10 cellular contexts compared by ENCODE assay signal in genomic region chr20:14189794-14190402, GRCh38.
DNase-seq lines count a peak whose midpoint lies in the region; ATAC-seq and TF ChIP-seq lines count a peak whose summit lies in the region.
"Had no signal": no experiment of that assay in that cellular context is flagged by ENCODE, and none has a peak within 500 bp of the region (broad histone marks: within the 10 kb centered on the region; RNA-seq: fewer than 3 reads in every experiment).

No MANE protein-coding gene starts in this region.

- POLR2A ChIA-PET in HEK293T (lab: Yijun Ruan, JAX): interaction anchor here (1.7 kb wide), 1 partner anchor 43 kb away, joined by 4 read pairs; no protein-coding TSS in a partner anchor

- peaks cover 6% of the 10 kb centered on the region for H3K4me1 ChIP-seq in parathyroid adenoma

- no peaks in the 10 kb centered on the region for H3K79me2 ChIP-seq in parathyroid adenoma

- DNase-seq in NCI-H2171 treated with DMSO at 0.1 percent for 48 hours (lab: John Stamatoyannopoulos, UW): peak; percentile 62
- DNase-seq in cerebellum (ENCODE audit: low spot score): peak; percentile 9
- no peak for DNase-seq in SKM-1 treated with dmso at 0.1 percent for 144 hours (lab: John Stamatoyannopoulos, UW; ENCODE audit: unreplicated experiment)
- no peak for DNase-seq in activated CD4-positive, CD25-positive, alpha-beta regulatory T cell (lab: John Stamatoyannopoulos, UW)
- DNase-seq in HEK293T (ENCODE audit: extremely low spot score): no peak

- no peak overlapping the region for H3K27ac ChIP-seq in parathyroid adenoma
- H3K27ac ChIP-seq: HL-60, neutrophil had no signal

- H3K4me3 ChIP-seq in parathyroid adenoma (ENCODE audit: low read depth, low read length): no peak overlapping the region

- CTCF ChIA-PET in HEK293T (lab: Yijun Ruan, JAX): interaction anchor here (2.1 kb wide), 1 partner anchor 48 kb away, joined by 4 read pairs; no protein-coding TSS in a partner anchor

- ATAC-seq in HG02884 (IDR thresholded peaks at IDR 0.05; ENCODE audit: unreplicated experiment): no peak

- TF ChIP-seq CTCF in GM12874 (IDR thresholded peaks at IDR 0.05; ENCODE audit: insufficient read depth, low read depth, low read length) (peak; percentile 9; the same call in 1 of the 2 replicates), parathyroid adenoma (IDR thresholded peaks at IDR 0.05) (peak; percentile 36)

- no peaks in the 10 kb centered on the region for H3K9me3 ChIP-seq in parathyroid adenoma (ENCODE audit: control insufficient read depth, low read length)
- H3K9me3 ChIP-seq: neutrophil had no signal

- no peak overlapping the region for H3K9ac ChIP-seq in parathyroid adenoma

- H3K27me3 ChIP-seq in parathyroid adenoma (ENCODE audit: control insufficient read depth, insufficient read depth, low read length): no peaks in the 10 kb centered on the region
- H3K27me3 ChIP-seq: neutrophil had no signal

- H3K36me3 ChIP-seq in parathyroid adenoma (ENCODE audit: control insufficient read depth, insufficient read depth, low read length): no peaks in the 10 kb centered on the region
- H3K36me3 ChIP-seq: neutrophil had no signal

- no peak overlapping the region for H3K4me2 ChIP-seq in parathyroid adenoma (ENCODE audit: low read length)

- no peak overlapping the region for H2AFZ ChIP-seq in parathyroid adenoma

TF ChIP-seq in HEK293T, 16 proteins besides CTCF, POLR2A, EP300 and RAD21:
- no peak for TF ChIP-seq FOXK2 (IDR thresholded peaks at IDR 0.05)
- TF ChIP-seq TARDBP (IDR thresholded peaks at IDR 0.05): no peak
- no peak for TF ChIP-seq PKNOX1 (IDR thresholded peaks at IDR 0.05)
- no peak for TF ChIP-seq SP1 (IDR thresholded peaks at IDR 0.05)
- TF ChIP-seq CTBP1 (IDR thresholded peaks at IDR 0.05; ENCODE audit: borderline replicate concordance): no peak
- TF ChIP-seq BHLHE40 (IDR thresholded peaks at IDR 0.05; ENCODE audit: borderline replicate concordance): no peak
- no peak for TF ChIP-seq ARNT (IDR thresholded peaks at IDR 0.05)
- TF ChIP-seq NFRKB (IDR thresholded peaks at IDR 0.05): no peak
- no peak for TF ChIP-seq LEF1 (IDR thresholded peaks at IDR 0.05; ENCODE audit: borderline replicate concordance)
- TF ChIP-seq FOXA1 (IDR thresholded peaks at IDR 0.05): no peak
- no peak for TF ChIP-seq HDGF (IDR thresholded peaks at IDR 0.05; ENCODE audit: borderline replicate concordance)
- no peak for TF ChIP-seq SUZ12 (IDR thresholded peaks at IDR 0.05)
- TF ChIP-seq ZNF384 (IDR thresholded peaks at IDR 0.05): no peak
- TF ChIP-seq ELF4 (IDR thresholded peaks at IDR 0.05): no peak
- TF ChIP-seq FOXM1 (IDR thresholded peaks at IDR 0.05; ENCODE audit: borderline replicate concordance): no peak
- TF ChIP-seq L3MBTL2 (conservative IDR thresholded peaks at IDR 0.05): no peak

Comparison
In these comparisons a context has a peak if more than half of its experiments do, and no peak if none do; other contexts are left out.
1. DNase-seq: peak in NCI-H2171 treated with DMSO at 0.1 percent for 48 hours (single experiment) and cerebellum (single experiment); none in SKM-1 treated with dmso at 0.1 percent for 144 hours (single experiment), activated CD4-positive, CD25-positive, alpha-beta regulatory T cell (0 of 4) and HEK293T (single experiment).